ENCODE assay signal across 1 cellular context in genomic region chr2:27320958-27321543, GRCh38.
A peak's percentile ranks its signal among the peaks of the same experiment; 100 is the strongest.
TF ChIP-seq lines count a peak whose summit lies in the region.

No MANE protein-coding gene starts in this region.

TF ChIP-seq in K562, 482 proteins besides CTCF, POLR2A, EP300 and RAD21 (continued from another document and continues in another):
- TF ChIP-seq STAT6 (CRISPR knock-in tag; IDR thresholded peaks at IDR 0.05) (0 out of 2 replicates have a peak, but pooled peaks have one; percentile 60), YY1 (IDR thresholded peaks at IDR 0.05; ENCODE audit: borderline replicate concordance in 1 of 3, control insufficient read depth in 1 of 3, extremely low read depth in 1 of 3, insufficient read depth in 3 of 3, insufficient read length in 1 of 3, insufficient replicate concordance in 2 of 3, low read depth in 1 of 3, low read length in 2 of 3) (peak in 1 of 3 experiments; percentile 11), FOXJ2 (tag; IDR thresholded peaks at IDR 0.05) (no peak), ZBTB8A (IDR thresholded peaks at IDR 0.05; ENCODE audit: partially characterized antibody) (no peak), PPARD (CRISPR knock-in tag; IDR thresholded peaks at IDR 0.05) (no peak), ASH1L (IDR thresholded peaks at IDR 0.05; ENCODE audit: borderline replicate concordance, low read depth, partially characterized antibody) (no peak), E2F4 (CRISPR knock-in tag; IDR thresholded peaks at IDR 0.05; ENCODE audit: low read depth) (no peak), ZEB2 (IDR thresholded peaks at IDR 0.05) (peak; percentile 91), TARDBP (IDR thresholded peaks at IDR 0.05) (no peak), U2AF1 (optimal IDR thresholded peaks at IDR 0.05; ENCODE audit: low read depth, low read length) (no peak), E4F1 (CRISPR knock-in tag; IDR thresholded peaks at IDR 0.05; ENCODE audit: borderline replicate concordance) (no peak), MEIS2 (IDR thresholded peaks at IDR 0.05; ENCODE audit: partially characterized antibody) (peak; percentile 80), ZNF175 (CRISPR knock-in tag; IDR thresholded peaks at IDR 0.05; ENCODE audit: low read depth) (no peak), ARID3A (IDR thresholded peaks at IDR 0.05; ENCODE audit: borderline replicate concordance, low read depth, low read length) (no peak), HBP1 (CRISPR knock-in tag; IDR thresholded peaks at IDR 0.05) (no peak), TEAD1 (CRISPR knock-in tag; IDR thresholded peaks at IDR 0.05) (no peak), E2F6 (IDR thresholded peaks at IDR 0.05; ENCODE audit: borderline replicate concordance in 1 of 2, extremely low read depth in 1 of 2, insufficient read depth in 1 of 2, insufficient read length in 1 of 2, low read depth in 1 of 2, low read length in 1 of 2, poor library complexity in 1 of 2, severe bottlenecking in 1 of 2) (no peak), PHTF2 (CRISPR knock-in tag; IDR thresholded peaks at IDR 0.05) (no peak), POLR2H (tag; IDR thresholded peaks at IDR 0.05; ENCODE audit: low read depth) (no peak), ZKSCAN3 (CRISPR knock-in tag; IDR thresholded peaks at IDR 0.05) (no peak), ZNF592 (IDR thresholded peaks at IDR 0.05) (no peak; the same call in 1 of the 2 replicates), ETV5 (CRISPR knock-in tag; IDR thresholded peaks at IDR 0.05; ENCODE audit: low read depth) (no peak), CBX1 (IDR thresholded peaks at IDR 0.05; ENCODE audit: low read depth) (no peak), ZKSCAN1 (IDR thresholded peaks at IDR 0.05; ENCODE audit: low read depth, low read length) (no peak), NFIC (IDR thresholded peaks at IDR 0.05) (peak; percentile 75), MCM2 (IDR thresholded peaks at IDR 0.05; ENCODE audit: low read depth) (no peak), ZNF133 (CRISPR knock-in tag; IDR thresholded peaks at IDR 0.05) (no peak), HMGXB4 (CRISPR knock-in tag; IDR thresholded peaks at IDR 0.05) (no peak), COPS2 (conservative IDR thresholded peaks at IDR 0.05) (no peak), MXI1 (IDR thresholded peaks at IDR 0.05; ENCODE audit: low read depth, low read length) (no peak), SMARCA4 (IDR thresholded peaks at IDR 0.05) (peak; percentile 92), ZNF780A (CRISPR knock-in tag; IDR thresholded peaks at IDR 0.05) (no peak), ETS2 (tag; IDR thresholded peaks at IDR 0.05; ENCODE audit: borderline replicate concordance, poor library complexity, severe bottlenecking) (no peak), MAX (CRISPR knock-in tag; IDR thresholded peaks at IDR 0.05) (peak; percentile 64), CCAR2 (IDR thresholded peaks at IDR 0.05; ENCODE audit: low read depth, low read length) (no peak), ZNF707 (CRISPR knock-in tag; conservative IDR thresholded peaks at IDR 0.05) (no peak), ZNF324 (CRISPR knock-in tag; IDR thresholded peaks at IDR 0.05) (no peak), MNT (conservative IDR thresholded peaks at IDR 0.05) (peak in 1 of 2 experiments; percentile 61; a peak in 1 of 4 replicates), ZNF695 (CRISPR knock-in tag; IDR thresholded peaks at IDR 0.05) (no peak), FOXA3 (CRISPR knock-in tag; conservative IDR thresholded peaks at IDR 0.05 in 1 of 2, IDR thresholded peaks at IDR 0.05 in 1 of 2) (no peak), CREBBP (IDR thresholded peaks at IDR 0.05; ENCODE audit: low read depth, low read length) (no peak), NR0B1 (IDR thresholded peaks at IDR 0.05; ENCODE audit: partially characterized antibody) (no peak), MYBL2 (IDR thresholded peaks at IDR 0.05; ENCODE audit: low read depth) (no peak), MYBL2 (CRISPR knock-in tag; IDR thresholded peaks at IDR 0.05; ENCODE audit: borderline replicate concordance) (no peak), CBFB (CRISPR knock-in tag; IDR thresholded peaks at IDR 0.05) (no peak), TCFL5 (CRISPR knock-in tag; conservative IDR thresholded peaks at IDR 0.05) (no peak)
